Comparison of ENCODE assay signal across 31 cellular contexts in the genomic region with DNA sequence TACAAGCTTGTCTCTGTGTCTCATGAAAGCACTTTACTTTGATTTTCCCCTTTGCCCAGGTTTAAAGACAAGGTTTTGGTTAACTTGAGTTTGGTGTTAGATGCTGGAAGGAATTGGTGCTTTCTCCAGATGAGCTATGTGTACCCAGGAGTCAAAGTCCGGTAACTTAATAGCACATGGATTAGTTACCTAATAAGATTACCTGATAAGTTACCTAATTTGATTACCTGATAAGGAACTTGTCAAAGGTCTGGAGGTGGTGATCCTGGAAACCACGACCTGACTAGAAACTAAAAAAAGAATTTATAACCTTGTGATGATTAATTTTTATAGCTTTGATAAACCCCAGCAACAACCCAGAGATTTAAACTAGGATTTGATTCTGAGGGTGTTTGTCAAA.
"Had no signal": no experiment of that assay in that cellular context is flagged by ENCODE, and none has a peak within 500 bp of the region (broad histone marks: within the 10 kb centered on the region; RNA-seq: fewer than 3 reads in every experiment).

No MANE protein-coding gene starts in this region.

- DNase-seq: activated CD4-positive, alpha-beta memory T cell treated with anti-CD3 and anti-CD28 coated beads, Interleukin-2, amount 10 ng/mL, durations not matched to agents 7 days and 5 days; activated CD4-positive, alpha-beta T cell treated with anti-CD3 and anti-CD28 coated beads for 1 hour; activated CD4-positive, alpha-beta T cell treated with anti-CD3 and anti-CD28 coated beads for 4 hours; activated CD4-positive, alpha-beta T cell treated with anti-CD3 and anti-CD28 coated beads, Interleukin-2, amount 10 ng/mL, durations not matched to agents 7 days and 5 days; activated CD4-positive, alpha-beta T cell treated with anti-CD3 and anti-CD28 coated beads, Interleukin-2, amount 50 U/mL, for 4 hours; activated CD8-positive, alpha-beta memory T cell treated with anti-CD3 and anti-CD28 coated beads, Interleukin-2, amount 50 U/mL, for 48 hours; activated effector memory CD4-positive, alpha-beta T cell treated with Interleukin-2 at 50 U/mL for 16 hours; activated gamma-delta T cell treated with Interleukin-2 at 50 U/mL for 16 hours; activated naive CD4-positive, alpha-beta T cell treated with anti-CD3 and anti-CD28 coated beads, Interleukin-2, amount 50 U/mL, for 16 hours; activated naive CD4-positive, alpha-beta T cell treated with Interleukin-2 at 50 U/mL for 16 hours; activated T-cell treated with anti-CD3 and anti-CD28 coated beads for 4 hours; activated T-cell treated with anti-CD3 and anti-CD28 coated beads, Interleukin-2, amount 50 U/mL, for 4 hours; amniotic stem cell; anterior cingulate cortex; caudate nucleus; cortex of kidney; dermis blood vessel endothelial cell; effector CD4-positive, alpha-beta T cell; effector memory CD8-positive, alpha-beta T cell; esophagus squamous epithelium; foreskin melanocyte; T-helper 2 cell had no signal

- H3K27me3 ChIP-seq: esophagus squamous epithelium, gastroesophageal sphincter had no signal

- FAIRE-seq: astrocyte, colon, endometrium, endothelial cell of umbilical vein had no signal

- H3K27ac ChIP-seq: epithelial cell of prostate, esophagus squamous epithelium, gastroesophageal sphincter, VCaP had no signal

- H3K4me1 ChIP-seq: gastroesophageal sphincter had no signal

- H3K36me3 ChIP-seq: esophagus squamous epithelium, gastroesophageal sphincter had no signal

- H3K4me3 ChIP-seq: esophagus squamous epithelium, gastroesophageal sphincter had no signal

- H3K9me3 ChIP-seq: esophagus squamous epithelium, gastroesophageal sphincter had no signal

- ATAC-seq: activated T-cell treated with anti-CD3 and anti-CD28 coated beads, Interleukin-2, amount 50 U/mL, for 4 hours; activated T-helper 17 cell treated with anti-CD3 and anti-CD28 coated beads, Interleukin-2, amount 50 U/mL, for 72 hours; effector memory CD8-positive, alpha-beta T cell; gastroesophageal sphincter; WTC11 had no signal
